Comparison of ENCODE assay signal across 8 cellular contexts in genomic region chr12:76878899-76879709, GRCh38. TPM values are rescaled to one million over a fixed set of nuclear protein-coding genes. Genes with fewer than 3 reads are reported as not detected.
DNase-seq lines count a peak whose midpoint lies in the region; ATAC-seq and TF ChIP-seq lines count a peak whose summit lies in the region.

TSS of gene CSRP2 (minus strand) at chr12:76879019. CDS start at chr12:76866260, 12,759 bp downstream.

- intact Hi-C loops in IMR-90 (cut with micrococcal nuclease) (loop anchor here (1.0 to 2.0 kb wide), 3 partner anchors 16 to 132 kb away; no protein-coding TSS in a partner anchor), Panc1 (cut with micrococcal nuclease; ENCODE audit: unreplicated experiment) (no loop called here)
- intact Hi-C loops in activated T-helper 2 cell treated with anti-CD3 and anti-CD28 coated beads, Interferon-gamma antibody, Interleukin-2, Interleukin-4, amounts not matched to agents 10 μg/mL and 5 μg/mL and 100 μg/mL, durations not matched to agents 14 hours and 24 hours and 36 hours (cut with micrococcal nuclease): loop anchor here (2.0 to 10.0 kb wide), 2 partner anchors 114 to 136 kb away; partner anchors contain the start of gene ZDHHC17

- H3K56ac ChIP-seq in IMR-90 (ENCODE audit: extremely low read depth, insufficient read depth, low read length): peak within 1 kb of the TSS; percentile 93

- H3K36me3 Mint-ChIP-seq in activated T-helper 2 cell treated with anti-CD3 and anti-CD28 coated beads, Interferon-gamma antibody, Interleukin-2, Interleukin-4, amounts not matched to agents 10 μg/mL and 5 μg/mL and 100 μg/mL, durations not matched to agents 14 hours and 24 hours and 36 hours (ENCODE audit: low read depth): no peaks in the 10 kb centered on the region
- peaks cover 0 to 4% (median 0%) of the 10 kb centered on the region in 3 donors for H3K36me3 Mint-ChIP-seq in naive thymus-derived CD8-positive, alpha-beta T cell
- no peaks in the 10 kb centered on the region for H3K36me3 Mint-ChIP-seq in stimulated activated naive CD8-positive, alpha-beta T cell treated with anti-CD3 and anti-CD28 coated beads, Interleukin-15, Interleukin-2, amounts not matched to agents 100 ng/mL and 50 ng/mL, for 24 hours (ENCODE audit: low read depth)

- H3K27me3 ChIP-seq in IMR-90 (ENCODE audit: control insufficient read depth, insufficient read depth, low read length) (no peaks in the 10 kb centered on the region), Panc1 (ENCODE audit: control insufficient read depth, insufficient read depth, low read length) (peaks cover 11% of the 10 kb centered on the region)

- WGBS in IMR-90 (ENCODE audit: extremely low coverage in 2 of 2, insufficient read length in 1 of 2), 2 experiments: 0% methylated on average over 26 of the region's 71 CpGs; no CpG with 5 or more reads in 1 of the 2 experiments

- no peak within 1 kb of the TSS for H3K27ac Mint-ChIP-seq in activated T-helper 2 cell treated with anti-CD3 and anti-CD28 coated beads, Interferon-gamma antibody, Interleukin-2, Interleukin-4, amounts not matched to agents 10 μg/mL and 5 μg/mL and 100 μg/mL, durations not matched to agents 14 hours and 24 hours and 36 hours
- H3K27ac Mint-ChIP-seq in naive thymus-derived CD8-positive, alpha-beta T cell: peak within 1 kb of the TSS in 8 of 10 donors; percentile 30 to 77 (median 58)
- no peak within 1 kb of the TSS for H3K27ac Mint-ChIP-seq in stimulated activated naive CD8-positive, alpha-beta T cell treated with anti-CD3 and anti-CD28 coated beads, Interleukin-15, Interleukin-2, amounts not matched to agents 100 ng/mL and 50 ng/mL, for 24 hours

- no TSS peak for BruUV-seq in IMR-90 (replicated peaks; lab: Mats Ljungman, UMichigan)
- BruUV-seq in Panc1 (replicated peaks; lab: Mats Ljungman, UMichigan): no TSS peak

- H4K91ac ChIP-seq in IMR-90 (ENCODE audit: insufficient read depth, low read depth, low read length): peak within 1 kb of the TSS; percentile 91

- peak within 1 kb of the TSS; percentile 99 for H3K23ac ChIP-seq in IMR-90 (ENCODE audit: low read depth, low read length)

- peak within 1 kb of the TSS; percentile 55 for H4K5ac ChIP-seq in IMR-90 (ENCODE audit: low read depth, low read length)

- H3K4me1 Mint-ChIP-seq in activated T-helper 2 cell treated with anti-CD3 and anti-CD28 coated beads, Interferon-gamma antibody, Interleukin-2, Interleukin-4, amounts not matched to agents 10 μg/mL and 5 μg/mL and 100 μg/mL, durations not matched to agents 14 hours and 24 hours and 36 hours (ENCODE audit: low read depth): peaks cover 3% of the 10 kb centered on the region
- peaks cover 8 to 15% (median 12%) of the 10 kb centered on the region in 4 donors for H3K4me1 Mint-ChIP-seq in naive thymus-derived CD8-positive, alpha-beta T cell
- H3K4me1 Mint-ChIP-seq in stimulated activated naive CD8-positive, alpha-beta T cell treated with anti-CD3 and anti-CD28 coated beads, Interleukin-15, Interleukin-2, amounts not matched to agents 100 ng/mL and 50 ng/mL, for 24 hours (ENCODE audit: low read depth): peaks cover 11% of the 10 kb centered on the region

- peak within 1 kb of the TSS; percentile 82 for H3K4me2 ChIP-seq in IMR-90 (ENCODE audit: low read depth, low read length)

- peaks cover 23% of the 10 kb centered on the region; the same call in 1 of the 2 replicates for H4K20me1 ChIP-seq in IMR-90 (ENCODE audit: insufficient read depth, low read length)

- DNase-seq in DMS153 treated with DMSO at 0.1 percent for 48 hours (lab: John Stamatoyannopoulos, UW; ENCODE audit: unreplicated experiment) (peak; percentile 54), IMR-90 (peak; percentile 87), Panc1 (ENCODE audit: low read depth, low spot score) (peak; percentile 13), fibroblast of pulmonary artery (ENCODE audit: low read depth) (peak; percentile 78)
- peak; percentile 47 for DNase-seq in activated T-helper 2 cell treated with anti-CD3 and anti-CD28 coated beads, Interferon-gamma antibody, Interleukin-2, Interleukin-4, amounts not matched to agents 10 μg/mL and 5 μg/mL and 100 μg/mL, durations not matched to agents 14 hours and 24 hours and 36 hours (ENCODE audit: low spot score)
- peak in 8 of 10 donors; percentile 14 to 74 (median 40) for DNase-seq in naive thymus-derived CD8-positive, alpha-beta T cell

- H3K4me3 Mint-ChIP-seq in activated T-helper 2 cell treated with anti-CD3 and anti-CD28 coated beads, Interferon-gamma antibody, Interleukin-2, Interleukin-4, amounts not matched to agents 10 μg/mL and 5 μg/mL and 100 μg/mL, durations not matched to agents 14 hours and 24 hours and 36 hours (ENCODE audit: low read depth): peak within 1 kb of the TSS; percentile 89
- H3K4me3 Mint-ChIP-seq in naive thymus-derived CD8-positive, alpha-beta T cell: peak within 1 kb of the TSS; percentile 88 to 99 (median 94)
- H3K4me3 Mint-ChIP-seq in stimulated activated naive CD8-positive, alpha-beta T cell treated with anti-CD3 and anti-CD28 coated beads, Interleukin-15, Interleukin-2, amounts not matched to agents 100 ng/mL and 50 ng/mL, for 24 hours: peak within 1 kb of the TSS; percentile 84

- peak within 1 kb of the TSS; percentile 82 for H3K18ac ChIP-seq in IMR-90 (ENCODE audit: low read depth, low read length)

- peak within 1 kb of the TSS; percentile 86 for H2BK120ac ChIP-seq in IMR-90 (ENCODE audit: low read depth, low read length)

- H3K36me3 ChIP-seq in IMR-90 (ENCODE audit: control insufficient read depth, insufficient read depth, low read length): no peaks in the 10 kb centered on the region; the same call in 1 of the 2 replicates
- peaks cover 4% of the 10 kb centered on the region; the same call in 1 of the 2 replicates for H3K36me3 ChIP-seq in Panc1 (ENCODE audit: control insufficient read depth, insufficient read depth, low read length)

- POLR2A ChIA-PET in IMR-90 (lab: Charles Lee; ENCODE audit: unreplicated experiment) (interaction anchor here (1.0 kb wide), 1 partner anchor 13 kb away, joined by 6 read pairs; no protein-coding TSS in a partner anchor), Panc1 (lab: Charles Lee) (no interaction called here)
- POLR2A ChIA-PET in naive thymus-derived CD8-positive, alpha-beta T cell (lab: Charles Lee): interaction anchor here (0.6 kb wide), 1 partner anchor 12 kb away, joined by 6 read pairs; no protein-coding TSS in a partner anchor

- H3K79me1 ChIP-seq in IMR-90 (ENCODE audit: low read depth in 1 of 2, low read length in 2 of 2): peaks cover 15 to 40% of the 10 kb centered on the region in 2 experiments

- peak within 1 kb of the TSS; percentile 91 for H2BK5ac ChIP-seq in IMR-90 (ENCODE audit: low read depth, low read length, poor library complexity, severe bottlenecking)

- peak within 1 kb of the TSS; percentile 94 for H3K4ac ChIP-seq in IMR-90 (ENCODE audit: low read depth, low read length)

- H3K27ac ChIP-seq in IMR-90 (ENCODE audit: insufficient read depth, low read length) (peak within 1 kb of the TSS; percentile 89), Panc1 (ENCODE audit: low read length) (peak within 1 kb of the TSS; percentile 70)

- H2AK9ac ChIP-seq in IMR-90 (replicated peaks; ENCODE audit: low read depth, low read length, poor library complexity): peak within 1 kb of the TSS; percentile 95

- H2BK15ac ChIP-seq in IMR-90 (ENCODE audit: low read depth, low read length): peak within 1 kb of the TSS; percentile 92

- H3K9me3 ChIP-seq in IMR-90 (ENCODE audit: control insufficient read depth, insufficient read depth, low read length): peaks cover 2% of the 10 kb centered on the region
- no peaks in the 10 kb centered on the region for H3K9me3 ChIP-seq in Panc1 (ENCODE audit: control insufficient read depth, insufficient read depth, low read depth, low read length)

- peak within 1 kb of the TSS; percentile 98 for H3K14ac ChIP-seq in IMR-90 (replicated peaks; ENCODE audit: low read depth, low read length)

- peak within 1 kb of the TSS; percentile 74 for H3K9ac ChIP-seq in IMR-90 (ENCODE audit: low read depth, low read length)

- dilution Hi-C loops in IMR-90 (cut with HindIII; ENCODE audit: low sequenced_read_pairs, unreplicated experiment): no loop called here

- peak; percentile 97 for TF ChIP-seq POLR2A in IMR-90 (IDR thresholded peaks at IDR 0.05; ENCODE audit: low read depth, low read length)

- TF ChIP-seq CTCF in IMR-90 (conservative IDR thresholded peaks at IDR 0.05; ENCODE audit: low read depth, low read length): peak; percentile 34
- TF ChIP-seq CTCF in Panc1 (IDR thresholded peaks at IDR 0.05): no peak
- peak; percentile 30 for TF ChIP-seq CTCF in fibroblast of pulmonary artery (IDR thresholded peaks at IDR 0.05; ENCODE audit: low read length, missing control alignments)

- peaks cover 62% of the 10 kb centered on the region for H3K27me3 Mint-ChIP-seq in activated T-helper 2 cell treated with anti-CD3 and anti-CD28 coated beads, Interferon-gamma antibody, Interleukin-2, Interleukin-4, amounts not matched to agents 10 μg/mL and 5 μg/mL and 100 μg/mL, durations not matched to agents 14 hours and 24 hours and 36 hours (ENCODE audit: low read depth)
- peaks cover 31 to 61% (median 40%) of the 10 kb centered on the region in 5 donors for H3K27me3 Mint-ChIP-seq in naive thymus-derived CD8-positive, alpha-beta T cell
- H3K27me3 Mint-ChIP-seq in stimulated activated naive CD8-positive, alpha-beta T cell treated with anti-CD3 and anti-CD28 coated beads, Interleukin-15, Interleukin-2, amounts not matched to agents 100 ng/mL and 50 ng/mL, for 24 hours: peaks cover 64% of the 10 kb centered on the region

- no peaks in the 10 kb centered on the region for H3K9me3 Mint-ChIP-seq in activated T-helper 2 cell treated with anti-CD3 and anti-CD28 coated beads, Interferon-gamma antibody, Interleukin-2, Interleukin-4, amounts not matched to agents 10 μg/mL and 5 μg/mL and 100 μg/mL, durations not matched to agents 14 hours and 24 hours and 36 hours
- no peaks in the 10 kb centered on the region for H3K9me3 Mint-ChIP-seq in naive thymus-derived CD8-positive, alpha-beta T cell
- H3K9me3 Mint-ChIP-seq in stimulated activated naive CD8-positive, alpha-beta T cell treated with anti-CD3 and anti-CD28 coated beads, Interleukin-15, Interleukin-2, amounts not matched to agents 100 ng/mL and 50 ng/mL, for 24 hours: no peaks in the 10 kb centered on the region

- in situ Hi-C loops in IMR-90 (cut with MboI; ENCODE audit: low sequenced_read_pairs): no loop called here
- in situ Hi-C loops in Panc1 (cut with HindIII; ENCODE audit: low pct_unique_long_range_greater_than_20kb, low sequenced_read_pairs): no loop called here

- TF ChIP-seq RAD21 in IMR-90 (IDR thresholded peaks at IDR 0.05; ENCODE audit: low read length): peak; percentile 35

- peak within 1 kb of the TSS; percentile 68 for H2BK20ac ChIP-seq in IMR-90 (ENCODE audit: low read depth, low read length)

- H3K9me1 ChIP-seq in IMR-90 (ENCODE audit: insufficient read depth, low read length): peaks cover 17% of the 10 kb centered on the region

- H3K4me1 ChIP-seq in IMR-90 (ENCODE audit: control insufficient read depth, insufficient read depth, low read length) (peaks cover 14% of the 10 kb centered on the region), Panc1 (ENCODE audit: control insufficient read depth, insufficient read depth, low read length) (peaks cover 10% of the 10 kb centered on the region)

- H4K8ac ChIP-seq in IMR-90 (ENCODE audit: low read depth in 2 of 2, low read length in 2 of 2): peak within 1 kb of the TSS; percentile 65 to 88

- peak; percentile 89 for ATAC-seq in GM21529 (IDR thresholded peaks at IDR 0.05; ENCODE audit: unreplicated experiment)
- ATAC-seq in IMR-90 (ENCODE audit: low read depth): peak; percentile 91
- ATAC-seq in Panc1: peak; percentile 96
- peak; percentile 68 to 89 for ATAC-seq in naive thymus-derived CD8-positive, alpha-beta T cell

- H3K4me3 ChIP-seq in IMR-90 (ENCODE audit: insufficient read depth, low read depth, low read length) (peak within 1 kb of the TSS; percentile 64), Panc1 (ENCODE audit: low read depth in 2 of 2, low read length in 2 of 2) (peak within 1 kb of the TSS; percentile 69 to 83), fibroblast of pulmonary artery (replicated peaks; ENCODE audit: low read depth, low read length) (peak within 1 kb of the TSS; percentile 63)

- CTCF ChIA-PET in IMR-90 (lab: Yijun Ruan, JAX): interaction anchor here (3.7 kb wide), 1 partner anchor 132 kb away, joined by 15 read pairs; no protein-coding TSS in a partner anchor
- CTCF ChIA-PET in Panc1 (lab: Charles Lee): interaction anchor here (1.1 kb wide), 1 partner anchor 132 kb away, joined by 3 read pairs; no protein-coding TSS in a partner anchor

- peak within 1 kb of the TSS; percentile 81 for H2AK5ac ChIP-seq in IMR-90 (ENCODE audit: low read depth, low read length)

- peak within 1 kb of the TSS; percentile 96 for H2AFZ ChIP-seq in IMR-90 (replicated peaks; ENCODE audit: low read length, poor library complexity)

RNA-seq across cellular contexts. Expression of gene CSRP2, which starts in this region (rescaled TPM):
- total RNA-seq in IMR-90 (2012; rRNA removed) (156 and 157 TPM in 2 replicates), Panc1 (2021; ENCODE audit: unreplicated experiment) (7.8 TPM)
- 160 and 179 TPM in 2 replicates for polyA plus RNA-seq in IMR-90 (2012; rRNA removed)
- 69.1 and 124 TPM in 2 replicates for polyA plus RNA-seq in IMR-90 (2012; cell fraction: cytosol; rRNA removed)
- 38.8 and 115 TPM in 2 replicates for polyA plus RNA-seq in IMR-90 (2012; cell fraction: nucleus; rRNA removed; ENCODE audit: low replicate concordance)
- 7.2 TPM for polyA plus RNA-seq in Panc1 (2012; ENCODE audit: insufficient read length)
- 0.84 and 3.5 TPM in 2 replicates for total RNA-seq in activated T-helper 2 cell treated with anti-CD3 and anti-CD28 coated beads, Interferon-gamma antibody, Interleukin-2, Interleukin-4, amounts not matched to agents 10 μg/mL and 5 μg/mL and 100 μg/mL, durations not matched to agents 14 hours and 24 hours and 36 hours
- not detected for total RNA-seq in naive thymus-derived CD8-positive, alpha-beta T cell
- under 1 TPM; 0.32 to 0.80 (median 0.68) TPM for polyA plus RNA-seq in naive thymus-derived CD8-positive, alpha-beta T cell

Comparison
In these comparisons a context has a peak if more than half of its experiments do, and no peak if none do; other contexts are left out.
1. Peak in every context shown above with its lines: DNase-seq, ATAC-seq, H3K4me3 ChIP-seq and H3K27ac ChIP-seq.
2. RNA of gene CSRP2 (total RNA-seq): 156 to 157 TPM in IMR-90; 7.8 TPM in Panc1 (single experiment), 0.84 to 3.5 TPM in activated T-helper 2 cell treated with anti-CD3 and anti-CD28 coated beads, Interferon-gamma antibody, Interleukin-2, Interleukin-4, amounts not matched to agents 10 μg/mL and 5 μg/mL and 100 μg/mL, durations not matched to agents 14 hours and 24 hours and 36 hours and not detected in naive thymus-derived CD8-positive, alpha-beta T cell; every median in the first group is over 10 times any median in the second.
3. RNA of gene CSRP2 (polyA plus RNA-seq): 38.8 to 179 TPM in IMR-90; 0.32 to 0.80 TPM in naive thymus-derived CD8-positive, alpha-beta T cell; every median in the first group is over 10 times any median in the second.
4. Peak in DNase-seq and ATAC-seq in naive thymus-derived CD8-positive, alpha-beta T cell; RNA of the gene not detected or under 1 TPM.
5. DNase-seq: peak in every context shown above with its lines; median percentile 87 in IMR-90; 78 in fibroblast of pulmonary artery; 54 in DMS153 treated with DMSO at 0.1 percent for 48 hours; 47 in activated T-helper 2 cell treated with anti-CD3 and anti-CD28 coated beads, Interferon-gamma antibody, Interleukin-2, Interleukin-4, amounts not matched to agents 10 μg/mL and 5 μg/mL and 100 μg/mL, durations not matched to agents 14 hours and 24 hours and 36 hours; 40 in naive thymus-derived CD8-positive, alpha-beta T cell; 13 in Panc1.
6. H3K27ac Mint-ChIP-seq: peak in naive thymus-derived CD8-positive, alpha-beta T cell (8 of 10); none in activated T-helper 2 cell treated with anti-CD3 and anti-CD28 coated beads, Interferon-gamma antibody, Interleukin-2, Interleukin-4, amounts not matched to agents 10 μg/mL and 5 μg/mL and 100 μg/mL, durations not matched to agents 14 hours and 24 hours and 36 hours (single experiment) and stimulated activated naive CD8-positive, alpha-beta T cell treated with anti-CD3 and anti-CD28 coated beads, Interleukin-15, Interleukin-2, amounts not matched to agents 100 ng/mL and 50 ng/mL, for 24 hours (single experiment).